ENCODE assay signal across 13 cellular contexts in the genomic region with DNA sequence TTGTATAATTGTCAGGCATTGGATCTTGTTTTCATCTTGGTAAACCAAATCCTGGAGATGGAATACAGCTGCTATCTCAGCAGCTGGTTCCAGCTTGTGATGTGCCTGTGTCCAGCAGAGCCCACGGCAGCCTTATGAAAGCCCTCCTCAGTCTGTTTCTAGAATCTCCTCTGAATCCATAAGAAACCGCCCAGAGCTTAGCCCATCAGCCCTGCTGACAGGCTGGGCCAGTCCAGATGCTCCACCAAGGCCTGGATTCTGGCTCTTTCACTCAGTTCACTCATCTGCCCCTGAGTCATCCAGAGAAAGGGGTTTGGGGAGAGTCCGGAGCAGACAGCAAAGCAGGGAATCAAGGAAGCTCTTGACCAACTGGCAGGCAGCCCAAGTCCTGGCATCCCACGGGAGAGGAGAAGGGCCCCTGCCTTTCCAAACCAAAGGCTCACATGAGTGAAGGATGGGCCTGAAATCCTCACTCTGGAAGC. TPM values are rescaled to one million over a fixed set of nuclear protein-coding genes. Genes with fewer than 3 reads are reported as not detected.
A peak's percentile ranks its signal among the peaks of the same experiment; 100 is the strongest.
DNase-seq lines count a peak whose midpoint lies in the region; ATAC-seq and TF ChIP-seq lines count a peak whose summit lies in the region.
"Had no signal": no experiment of that assay in that cellular context is flagged by ENCODE, and none has a peak within 500 bp of the region (broad histone marks: within the 10 kb centered on the region; RNA-seq: fewer than 3 reads in every experiment).

No MANE protein-coding gene starts in this region.

- CTCF ChIA-PET in CD8-positive, alpha-beta T cell (lab: Charles Lee) = interaction anchor here (2.3 kb wide), 1 partner anchor 25 kb away, joined by 8 read pairs; no protein-coding TSS in a partner anchor

- peak overlapping the region; percentile 47 for H3K4me2 ChIP-seq in skeletal muscle satellite cell (ENCODE audit: low read length)

- H3K36me3 ChIP-seq in brain microvascular endothelial cell (replicated peaks) (no peaks in the 10 kb centered on the region), left ventricle myocardium inferior (no peaks in the 10 kb centered on the region), skeletal muscle satellite cell (ENCODE audit: insufficient read depth, low read length) (peaks cover 26% of the 10 kb centered on the region)
- H3K36me3 ChIP-seq in CD8-positive, alpha-beta T cell (ENCODE audit: insufficient read depth, low read length) = no peaks in the 10 kb centered on the region

- peak overlapping the region; percentile 44 for H3K9ac ChIP-seq in skeletal muscle satellite cell (ENCODE audit: low read depth, low read length)

- peaks cover 33% of the 10 kb centered on the region for H3K4me1 ChIP-seq in left ventricle myocardium inferior
- H3K4me1 ChIP-seq in skeletal muscle satellite cell (ENCODE audit: control insufficient read depth, insufficient read depth, low read length) = peaks cover 51% of the 10 kb centered on the region
- no peaks in the 10 kb centered on the region for H3K4me1 ChIP-seq in CD8-positive, alpha-beta T cell (ENCODE audit: insufficient read depth, low read length)

- H3K27ac Mint-ChIP-seq in CD8-positive, alpha-beta T cell = no peak overlapping the region

- ATAC-seq in CD8-positive, alpha-beta T cell = no peak
- no peak for ATAC-seq in HG02588 (IDR thresholded peaks at IDR 0.05; ENCODE audit: unreplicated experiment)
- no peak for ATAC-seq in HG03432 (IDR thresholded peaks at IDR 0.05; ENCODE audit: unreplicated experiment)
- no peak for ATAC-seq in GM18867 (IDR thresholded peaks at IDR 0.05; ENCODE audit: unreplicated experiment)

- H3K27me3 ChIP-seq in brain microvascular endothelial cell (replicated peaks) = no peaks in the 10 kb centered on the region
- no peaks in the 10 kb centered on the region for H3K27me3 ChIP-seq in left ventricle myocardium inferior (ENCODE audit: low read depth)
- H3K27me3 ChIP-seq in skeletal muscle satellite cell (ENCODE audit: control insufficient read depth, insufficient read depth, low read length) = no peaks in the 10 kb centered on the region
- H3K27me3 ChIP-seq in CD8-positive, alpha-beta T cell (ENCODE audit: insufficient read depth, low read length) = no peaks in the 10 kb centered on the region

- DNase-seq in ELR (ENCODE audit: low read depth) = peak; percentile 73
- peak; percentile 48 for DNase-seq in brain microvascular endothelial cell
- DNase-seq in left ventricle myocardium inferior = peak; percentile 52
- DNase-seq in CD8-positive, alpha-beta T cell = no peak
- DNase-seq: activated CD4-positive, CD25-positive, alpha-beta regulatory T cell treated with anti-CD3 and anti-CD28 coated beads, Interleukin-2, amount 50 U/mL, for 72 hours; activated gamma-delta T cell; COR-L47; stimulated activated CD4-positive, alpha-beta T cell treated with anti-CD3 and anti-CD28 coated beads, Interleukin-2, amount 100 ng/mL, for 48 hours had no signal

- no peaks in the 10 kb centered on the region for H3K4me1 Mint-ChIP-seq in CD8-positive, alpha-beta T cell (ENCODE audit: low read depth)
- H3K4me1 Mint-ChIP-seq: neural crest cell had no signal

- H3K4me3 ChIP-seq in brain microvascular endothelial cell (ENCODE audit: low read depth, low read length) (no peak overlapping the region), left ventricle myocardium inferior (no peak overlapping the region), skeletal muscle satellite cell (ENCODE audit: low read length) (no peak overlapping the region)
- no peak overlapping the region for H3K4me3 ChIP-seq in CD8-positive, alpha-beta T cell (ENCODE audit: low read depth, low read length)

- in situ Hi-C loops in brain microvascular endothelial cell (cut with HindIII; ENCODE audit: low pct_ligation_motif_present, low sequenced_read_pairs) = no loop called here

- no peaks in the 10 kb centered on the region for H3K36me3 Mint-ChIP-seq in CD8-positive, alpha-beta T cell

- H3K4me3 Mint-ChIP-seq in CD8-positive, alpha-beta T cell = no peak overlapping the region
- H3K4me3 Mint-ChIP-seq: neural crest cell had no signal

- intact Hi-C loops in left ventricle myocardium inferior (cut with micrococcal nuclease) = no loop called here
- intact Hi-C loops in CD8-positive, alpha-beta T cell (cut with DNase I, micrococcal nuclease) = no loop called here

- TF ChIP-seq CTCF in brain microvascular endothelial cell (IDR thresholded peaks at IDR 0.05; ENCODE audit: low read depth, low read length, missing control alignments) = no peak
- no peak for TF ChIP-seq CTCF in left ventricle myocardium inferior (IDR thresholded peaks at IDR 0.05; ENCODE audit: borderline replicate concordance)
- no peak for TF ChIP-seq CTCF in CD8-positive, alpha-beta T cell (IDR thresholded peaks at IDR 0.05)

- peaks cover 11% of the 10 kb centered on the region for H3K27me3 Mint-ChIP-seq in CD8-positive, alpha-beta T cell (ENCODE audit: low read depth)

- H3K27ac ChIP-seq in brain microvascular endothelial cell = peak overlapping the region; percentile 48
- peak overlapping the region; percentile 57 for H3K27ac ChIP-seq in left ventricle myocardium inferior (replicated peaks)
- H3K27ac ChIP-seq in CD8-positive, alpha-beta T cell (ENCODE audit: low read depth, low read length) = no peak overlapping the region

- no peaks in the 10 kb centered on the region for H3K9me3 Mint-ChIP-seq in CD8-positive, alpha-beta T cell
- H3K9me3 Mint-ChIP-seq: neural crest cell had no signal

- POLR2A ChIA-PET in CD8-positive, alpha-beta T cell (lab: Charles Lee) = no interaction called here

- H3K9me3 ChIP-seq in left ventricle myocardium inferior (replicated peaks) = no peaks in the 10 kb centered on the region
- no peaks in the 10 kb centered on the region for H3K9me3 ChIP-seq in skeletal muscle satellite cell (replicated peaks; ENCODE audit: low read length)
- no peaks in the 10 kb centered on the region for H3K9me3 ChIP-seq in CD8-positive, alpha-beta T cell (ENCODE audit: low read length)

RNA-seq across cellular contexts. Expression of gene NAV1, which starts 45.6 kb away (rescaled TPM):
- total RNA-seq in left ventricle myocardium inferior = 74.8 TPM
- 43.9 and 60.7 TPM in 2 replicates for total RNA-seq in skeletal muscle satellite cell (2012; rRNA removed)
- total RNA-seq in CD8-positive, alpha-beta T cell = 1 to 10 TPM; 1.6 to 1.8 TPM

Comparison
In these comparisons a context has a peak if more than half of its experiments do, and no peak if none do; other contexts are left out.
1. DNase-seq: peak in ELR (single experiment), brain microvascular endothelial cell (single experiment) and left ventricle myocardium inferior (single experiment); none in CD8-positive, alpha-beta T cell (0 of 7).
2. RNA of gene NAV1, which starts 45.6 kb away (total RNA-seq): 74.8 TPM in left ventricle myocardium inferior (single experiment); 1.6 to 1.8 TPM in CD8-positive, alpha-beta T cell; every median in the first group is over 10 times any median in the second.